In the genomic region with DNA sequence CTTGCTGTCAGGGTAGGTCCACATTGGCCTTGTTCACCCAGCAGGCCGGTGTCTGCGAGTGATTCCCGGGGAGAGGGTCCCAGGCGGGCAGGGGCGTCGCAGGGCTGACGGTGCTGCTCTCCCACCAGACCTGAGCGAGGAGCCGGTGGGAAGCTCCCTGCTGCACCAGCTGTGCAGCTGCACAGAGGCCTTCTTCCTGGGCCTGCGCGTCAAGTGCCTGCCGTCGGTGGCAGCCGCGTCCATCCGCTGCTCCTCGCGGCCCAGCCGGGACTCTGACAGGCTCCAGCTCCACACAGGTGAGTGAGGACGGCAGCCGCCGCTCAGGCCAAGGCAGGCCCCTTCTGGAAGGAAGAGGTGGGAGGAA, we compare ENCODE assay signal across 1 cellular context.
TF ChIP-seq lines count a peak whose summit lies in the region.

No MANE protein-coding gene starts in this region.

TF ChIP-seq in GM23338, 12 proteins besides CTCF, POLR2A, EP300 and RAD21 (continued from another document):
- TF ChIP-seq, protein P1, sequence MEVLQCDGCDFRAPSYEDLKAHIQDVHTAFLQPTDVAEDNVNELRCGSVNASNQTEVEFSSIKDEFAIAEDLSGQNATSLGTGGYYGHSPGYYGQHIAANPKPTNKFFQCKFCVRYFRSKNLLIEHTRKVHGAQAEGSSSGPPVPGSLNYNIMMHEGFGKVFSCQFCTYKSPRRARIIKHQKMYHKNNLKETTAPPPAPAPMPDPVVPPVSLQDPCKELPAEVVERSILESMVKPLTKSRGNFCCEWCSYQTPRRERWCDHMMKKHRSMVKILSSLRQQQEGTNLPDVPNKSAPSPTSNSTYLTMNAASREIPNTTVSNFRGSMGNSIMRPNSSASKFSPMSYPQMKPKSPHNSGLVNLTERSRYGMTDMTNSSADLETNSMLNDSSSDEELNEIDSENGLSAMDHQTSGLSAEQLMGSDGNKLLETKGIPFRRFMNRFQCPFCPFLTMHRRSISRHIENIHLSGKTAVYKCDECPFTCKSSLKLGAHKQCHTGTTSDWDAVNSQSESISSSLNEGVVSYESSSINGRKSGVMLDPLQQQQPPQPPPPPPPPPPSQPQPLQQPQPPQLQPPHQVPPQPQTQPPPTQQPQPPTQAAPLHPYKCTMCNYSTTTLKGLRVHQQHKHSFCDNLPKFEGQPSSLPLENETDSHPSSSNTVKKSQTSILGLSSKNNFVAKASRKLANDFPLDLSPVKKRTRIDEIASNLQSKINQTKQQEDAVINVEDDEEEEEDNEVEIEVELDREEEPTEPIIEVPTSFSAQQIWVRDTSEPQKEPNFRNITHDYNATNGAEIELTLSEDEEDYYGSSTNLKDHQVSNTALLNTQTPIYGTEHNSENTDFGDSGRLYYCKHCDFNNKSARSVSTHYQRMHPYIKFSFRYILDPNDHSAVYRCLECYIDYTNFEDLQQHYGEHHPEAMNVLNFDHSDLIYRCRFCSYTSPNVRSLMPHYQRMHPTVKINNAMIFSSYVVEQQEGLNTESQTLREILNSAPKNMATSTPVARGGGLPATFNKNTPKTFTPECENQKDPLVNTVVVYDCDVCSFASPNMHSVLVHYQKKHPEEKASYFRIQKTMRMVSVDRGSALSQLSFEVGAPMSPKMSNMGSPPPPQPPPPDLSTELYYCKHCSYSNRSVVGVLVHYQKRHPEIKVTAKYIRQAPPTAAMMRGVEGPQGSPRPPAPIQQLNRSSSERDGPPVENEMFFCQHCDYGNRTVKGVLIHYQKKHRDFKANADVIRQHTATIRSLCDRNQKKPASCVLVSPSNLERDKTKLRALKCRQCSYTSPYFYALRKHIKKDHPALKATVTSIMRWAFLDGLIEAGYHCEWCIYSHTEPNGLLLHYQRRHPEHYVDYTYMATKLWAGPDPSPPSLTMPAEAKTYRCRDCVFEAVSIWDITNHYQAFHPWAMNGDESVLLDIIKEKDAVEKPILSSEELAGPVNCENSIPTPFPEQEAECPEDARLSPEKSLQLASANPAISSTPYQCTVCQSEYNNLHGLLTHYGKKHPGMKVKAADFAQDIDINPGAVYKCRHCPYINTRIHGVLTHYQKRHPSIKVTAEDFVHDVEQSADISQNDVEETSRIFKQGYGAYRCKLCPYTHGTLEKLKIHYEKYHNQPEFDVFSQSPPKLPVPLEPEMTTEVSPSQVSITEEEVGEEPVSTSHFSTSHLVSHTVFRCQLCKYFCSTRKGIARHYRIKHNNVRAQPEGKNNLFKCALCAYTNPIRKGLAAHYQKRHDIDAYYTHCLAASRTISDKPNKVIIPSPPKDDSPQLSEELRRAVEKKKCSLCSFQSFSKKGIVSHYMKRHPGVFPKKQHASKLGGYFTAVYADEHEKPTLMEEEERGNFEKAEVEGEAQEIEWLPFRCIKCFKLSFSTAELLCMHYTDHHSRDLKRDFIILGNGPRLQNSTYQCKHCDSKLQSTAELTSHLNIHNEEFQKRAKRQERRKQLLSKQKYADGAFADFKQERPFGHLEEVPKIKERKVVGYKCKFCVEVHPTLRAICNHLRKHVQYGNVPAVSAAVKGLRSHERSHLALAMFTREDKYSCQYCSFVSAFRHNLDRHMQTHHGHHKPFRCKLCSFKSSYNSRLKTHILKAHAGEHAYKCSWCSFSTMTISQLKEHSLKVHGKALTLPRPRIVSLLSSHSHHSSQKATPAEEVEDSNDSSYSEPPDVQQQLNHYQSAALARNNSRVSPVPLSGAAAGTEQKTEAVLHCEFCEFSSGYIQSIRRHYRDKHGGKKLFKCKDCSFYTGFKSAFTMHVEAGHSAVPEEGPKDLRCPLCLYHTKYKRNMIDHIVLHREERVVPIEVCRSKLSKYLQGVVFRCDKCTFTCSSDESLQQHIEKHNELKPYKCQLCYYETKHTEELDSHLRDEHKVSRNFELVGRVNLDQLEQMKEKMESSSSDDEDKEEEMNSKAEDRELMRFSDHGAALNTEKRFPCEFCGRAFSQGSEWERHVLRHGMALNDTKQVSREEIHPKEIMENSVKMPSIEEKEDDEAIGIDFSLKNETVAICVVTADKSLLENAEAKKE (CRISPR knock-in tag; IDR thresholded peaks at IDR 0.05): no peak
- TF ChIP-seq CREB1 (CRISPR knock-in tag; IDR thresholded peaks at IDR 0.05; ENCODE audit: low read depth) (no peak), ZNF114 (CRISPR knock-in tag; IDR thresholded peaks at IDR 0.05) (no peak), ZNF331 (CRISPR knock-in tag; IDR thresholded peaks at IDR 0.05; ENCODE audit: low read depth) (no peak), EZH2phosphoT487 (IDR thresholded peaks at IDR 0.05; ENCODE audit: unreplicated experiment) (no peak), POLR2AphosphoS5 (IDR thresholded peaks at IDR 0.05; ENCODE audit: low read depth) (no peak)
